In the genomic region with DNA sequence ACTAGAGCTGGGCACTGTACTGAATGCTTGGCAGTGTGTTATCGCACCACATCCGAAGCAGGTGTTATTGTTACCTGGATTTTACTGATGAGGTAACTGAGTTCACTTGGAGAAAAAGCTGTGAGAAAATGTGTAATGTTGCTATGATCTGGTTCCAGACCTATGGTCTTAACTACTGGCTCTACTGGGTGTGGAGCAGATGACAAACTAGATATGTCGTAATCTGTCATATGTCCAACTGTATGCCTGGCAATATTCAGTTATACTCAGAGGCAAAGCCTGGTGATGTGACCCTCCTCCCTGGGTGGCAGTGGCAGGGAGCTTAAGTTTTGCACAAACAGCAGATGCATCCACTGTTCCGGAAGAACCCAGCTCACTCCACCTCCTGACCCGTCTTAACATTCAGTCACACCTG, we compare ENCODE assay signal across 8 cellular contexts. TPM values are rescaled to one million over a fixed set of nuclear protein-coding genes. Genes with fewer than 3 reads are reported as not detected.
DNase-seq lines count a peak whose midpoint lies in the region; ATAC-seq and TF ChIP-seq lines count a peak whose summit lies in the region.

No MANE protein-coding gene starts in this region.

- H3K4me3 Mint-ChIP-seq in activated naive CD4-positive, alpha-beta T cell treated with anti-CD3 and anti-CD28 coated beads, Interleukin-2, amount 10 ng/mL, durations not matched to agents 7 days and 5 days, result peak overlapping the region; percentile 45
- peak overlapping the region in 2 of 3 donors; percentile 53 to 75 for H3K4me3 Mint-ChIP-seq in T-cell

- H3K27ac ChIP-seq in rectal smooth muscle tissue (ENCODE audit: low read depth, low read length), result peak overlapping the region; percentile 18

- peaks cover 2% of the 10 kb centered on the region for H3K36me3 ChIP-seq in rectal smooth muscle tissue (ENCODE audit: control insufficient read depth, insufficient read depth, low read length)

- ATAC-seq in T-cell (replicated peaks in 1 of 4), result peak; percentile 22 to 56 (median 42)
- ATAC-seq in GM19463 (IDR thresholded peaks at IDR 0.05; ENCODE audit: unreplicated experiment), result no peak
- no peak for ATAC-seq in HG03439 (IDR thresholded peaks at IDR 0.05; ENCODE audit: unreplicated experiment)

- H3K9me3 Mint-ChIP-seq in activated naive CD4-positive, alpha-beta T cell treated with anti-CD3 and anti-CD28 coated beads, Interleukin-2, amount 10 ng/mL, durations not matched to agents 7 days and 5 days, result no peaks in the 10 kb centered on the region
- no peaks in the 10 kb centered on the region for H3K9me3 Mint-ChIP-seq in T-cell

- in situ Hi-C loops in ACHN (cut with HindIII; ENCODE audit: low pct_ligation_motif_present, low pct_unique_long_range_greater_than_20kb, low sequenced_read_pairs), result no loop called here

- peak; percentile 59 for DNase-seq in activated naive CD4-positive, alpha-beta T cell treated with anti-CD3 and anti-CD28 coated beads, Interleukin-2, amount 10 ng/mL, durations not matched to agents 7 days and 5 days
- DNase-seq in activated naive CD4-positive, alpha-beta T cell treated with Interleukin-2 at 50 U/mL for 16 hours, result no peak
- DNase-seq in T-cell, result peak in 27 of 34 experiments; percentile 5 to 60 (median 35)
- DNase-seq in epithelial cell of esophagus (ENCODE audit: low read depth), result peak; percentile 75
- no peak for DNase-seq in ACHN

- POLR2A ChIA-PET in T-cell (lab: Charles Lee), result interaction anchor here (0.6 to 1.2 kb wide), 10 partner anchors 21 to 748 kb away, joined by 3 to 9 read pairs (median 4); a partner anchor contains a TSS

- peaks cover 9% of the 10 kb centered on the region for H3K4me1 ChIP-seq in rectal smooth muscle tissue (ENCODE audit: control insufficient read depth, insufficient read depth, low read length)

- CTCF ChIA-PET in activated naive CD4-positive, alpha-beta T cell treated with anti-CD3 and anti-CD28 coated beads, Interleukin-2, amount 10 ng/mL, durations not matched to agents 7 days and 5 days (lab: Charles Lee), result interaction anchor here (0.6 to 2.2 kb wide), 18 partner anchors 11 to 148 kb away, joined by 3 to 10 read pairs (median 4); no protein-coding TSS in a partner anchor
- CTCF ChIA-PET in T-cell (lab: Charles Lee), result interaction anchor here (0.5 to 1.8 kb wide), 15 partner anchors 16 to 165 kb away, joined by 3 to 37 read pairs (median 4); a partner anchor contains a TSS

- H3K36me3 Mint-ChIP-seq in activated naive CD4-positive, alpha-beta T cell treated with anti-CD3 and anti-CD28 coated beads, Interleukin-2, amount 10 ng/mL, durations not matched to agents 7 days and 5 days, result peaks cover 9% of the 10 kb centered on the region
- H3K36me3 Mint-ChIP-seq in T-cell, result no peaks in the 10 kb centered on the region

- H3K9ac ChIP-seq in rectal smooth muscle tissue (ENCODE audit: low read length), result peak overlapping the region; percentile 11

- peaks cover 50% of the 10 kb centered on the region for H3K4me1 Mint-ChIP-seq in activated naive CD4-positive, alpha-beta T cell treated with anti-CD3 and anti-CD28 coated beads, Interleukin-2, amount 10 ng/mL, durations not matched to agents 7 days and 5 days
- peaks cover 19 to 30% (median 20%) of the 10 kb centered on the region in 3 donors for H3K4me1 Mint-ChIP-seq in T-cell

- no peaks in the 10 kb centered on the region for H3K27me3 Mint-ChIP-seq in activated naive CD4-positive, alpha-beta T cell treated with anti-CD3 and anti-CD28 coated beads, Interleukin-2, amount 10 ng/mL, durations not matched to agents 7 days and 5 days
- H3K27me3 Mint-ChIP-seq in T-cell, result no peaks in the 10 kb centered on the region

- TF ChIP-seq CTCF in epithelial cell of esophagus (IDR thresholded peaks at IDR 0.05; ENCODE audit: insufficient read depth, low read depth, low read length, missing control alignments), result no peak

- H3K4me3 ChIP-seq in epithelial cell of esophagus (ENCODE audit: low read length), result no peak overlapping the region
- peak overlapping the region; percentile 25 for H3K4me3 ChIP-seq in rectal smooth muscle tissue (ENCODE audit: low read length)

- no peak overlapping the region for H3K27ac Mint-ChIP-seq in activated naive CD4-positive, alpha-beta T cell treated with anti-CD3 and anti-CD28 coated beads, Interleukin-2, amount 10 ng/mL, durations not matched to agents 7 days and 5 days
- peak overlapping the region; percentile 87 to 89 for H3K27ac Mint-ChIP-seq in T-cell

- H3K27me3 ChIP-seq in rectal smooth muscle tissue (ENCODE audit: control insufficient read depth, insufficient read depth, low read length), result no peaks in the 10 kb centered on the region

RNA-seq across cellular contexts. Expression of a gene that starts 23.5 kb away (rescaled TPM):
- 1 to 10 TPM; 2.1 to 5.7 (median 4.7) TPM for total RNA-seq in T-cell

RNA-seq across cellular contexts. Expression of a gene that starts 40.5 kb away (rescaled TPM):
- not detected for total RNA-seq in T-cell

Comparison
In these comparisons a context has a peak if more than half of its experiments do, and no peak if none do; other contexts are left out.
1. DNase-seq: peak in activated naive CD4-positive, alpha-beta T cell treated with anti-CD3 and anti-CD28 coated beads, Interleukin-2, amount 10 ng/mL, durations not matched to agents 7 days and 5 days (single experiment), T-cell (27 of 34) and epithelial cell of esophagus (single experiment); none in activated naive CD4-positive, alpha-beta T cell treated with Interleukin-2 at 50 U/mL for 16 hours (single experiment) and ACHN (single experiment).
2. ATAC-seq: peak in T-cell (4 of 4); none in GM19463 (single experiment) and HG03439 (single experiment).